11 cellular contexts compared by ENCODE assay signal in genomic region chr17:77456271-77456950, GRCh38.
DNase-seq lines count a peak whose midpoint lies in the region; ATAC-seq and TF ChIP-seq lines count a peak whose summit lies in the region.
"Had no signal": no experiment of that assay in that cellular context is flagged by ENCODE, and none has a peak within 500 bp of the region (broad histone marks: within the 10 kb centered on the region; RNA-seq: fewer than 3 reads in every experiment).

No MANE protein-coding gene starts in this region.

- no peaks in the 10 kb centered on the region for H3K27me3 Mint-ChIP-seq in T-helper 1 cell treated with Interleukin-12 subunit alpha and Interleukin-12 subunit beta and Interleukin-4 antibody, amounts not matched to agents 30 μg/mL and 1 μg/mL, for 36 hours (ENCODE audit: low read depth)
- no peaks in the 10 kb centered on the region for H3K27me3 Mint-ChIP-seq in central memory CD8-positive, alpha-beta T cell

- peak overlapping the region; percentile 100 for H3K4me3 Mint-ChIP-seq in T-helper 1 cell treated with Interleukin-12 subunit alpha and Interleukin-12 subunit beta and Interleukin-4 antibody, amounts not matched to agents 30 μg/mL and 1 μg/mL, for 36 hours
- H3K4me3 Mint-ChIP-seq in central memory CD8-positive, alpha-beta T cell: peak overlapping the region; percentile 93

- ATAC-seq in central memory CD8-positive, alpha-beta T cell (replicated peaks; ENCODE audit: extremely low read depth, poor library complexity, severe bottlenecking): peak; percentile 10
- ATAC-seq in HG03280 (IDR thresholded peaks at IDR 0.05; ENCODE audit: unreplicated experiment): no peak
- no peak for ATAC-seq in HG03045 (IDR thresholded peaks at IDR 0.05; ENCODE audit: unreplicated experiment)
- ATAC-seq: right cardiac atrium had no signal

- POLR2A ChIA-PET in OCI-LY7 (lab: Charles Lee): interaction anchor here (0.8 kb wide), 2 partner anchors 16 to 18 kb away, joined by 4 to 5 read pairs; no protein-coding TSS in a partner anchor

- peak overlapping the region; percentile 76 for H3K4me3 ChIP-seq in OCI-LY7 (ENCODE audit: low read depth, low read length, poor library complexity, severe bottlenecking)
- peak overlapping the region in 3 of 7 experiments; percentile 2 to 52 (median 21) for H3K4me3 ChIP-seq in skin epidermis

- H3K79me2 ChIP-seq in OCI-LY7 (ENCODE audit: insufficient read depth, low read depth, low read length): peaks cover 100% of the 10 kb centered on the region

- H3K9me2 ChIP-seq in OCI-LY7 (ENCODE audit: insufficient read depth, low read length): no peaks in the 10 kb centered on the region

- no peak for DNase-seq in T-helper 1 cell
- peak; percentile 54 for DNase-seq in OCI-LY7 (ENCODE audit: low spot score)
- DNase-seq in central memory CD8-positive, alpha-beta T cell (ENCODE audit: low spot score in 2 of 2): no peak
- no peak for DNase-seq in G401 (ENCODE audit: low spot score)
- DNase-seq: NCI-H146, right cardiac atrium had no signal

- intact Hi-C loops in OCI-LY7 (cut with micrococcal nuclease; ENCODE audit: unreplicated experiment): no loop called here

- in situ Hi-C loops in G401 (cut with HindIII; ENCODE audit: low sequenced_read_pairs): no loop called here

- no peaks in the 10 kb centered on the region for H4K20me1 ChIP-seq in OCI-LY7 (ENCODE audit: insufficient read depth, low read length)

- H3K36me3 Mint-ChIP-seq in T-helper 1 cell treated with Interleukin-12 subunit alpha and Interleukin-12 subunit beta and Interleukin-4 antibody, amounts not matched to agents 30 μg/mL and 1 μg/mL, for 36 hours (ENCODE audit: low read depth): peaks cover 55% of the 10 kb centered on the region
- H3K36me3 Mint-ChIP-seq in central memory CD8-positive, alpha-beta T cell (ENCODE audit: insufficient read depth): peaks cover 40% of the 10 kb centered on the region

- peak overlapping the region; percentile 95 for H3K27ac ChIP-seq in OCI-LY7 (ENCODE audit: low read depth, low read length, poor library complexity, severe bottlenecking)
- H3K27ac ChIP-seq in skin epidermis: peak overlapping the region in 20 of 21 experiments; percentile 12 to 99 (median 86)
- H3K27ac ChIP-seq: 22Rv1 had no signal

- BruUV-seq in OCI-LY7 (replicated peaks; lab: Mats Ljungman, UMichigan): no TSS peak

- H3K4me2 ChIP-seq in OCI-LY7 (ENCODE audit: low read length): peak overlapping the region; percentile 76

- no peaks in the 10 kb centered on the region for H3K9me3 Mint-ChIP-seq in T-helper 1 cell treated with Interleukin-12 subunit alpha and Interleukin-12 subunit beta and Interleukin-4 antibody, amounts not matched to agents 30 μg/mL and 1 μg/mL, for 36 hours
- H3K9me3 Mint-ChIP-seq in central memory CD8-positive, alpha-beta T cell: no peaks in the 10 kb centered on the region

- no peak overlapping the region for H2AFZ ChIP-seq in OCI-LY7 (ENCODE audit: low read length)

- H3K4me1 Mint-ChIP-seq in T-helper 1 cell treated with Interleukin-12 subunit alpha and Interleukin-12 subunit beta and Interleukin-4 antibody, amounts not matched to agents 30 μg/mL and 1 μg/mL, for 36 hours (ENCODE audit: low read depth): peaks cover 69% of the 10 kb centered on the region
- peaks cover 82% of the 10 kb centered on the region for H3K4me1 Mint-ChIP-seq in central memory CD8-positive, alpha-beta T cell

- CTCF ChIA-PET in OCI-LY7 (lab: Charles Lee; ENCODE audit: unreplicated experiment): interaction anchor here (0.6 to 2.2 kb wide), 3 partner anchors 16 to 29 kb away, joined by 3 to 8 read pairs (median 3); no protein-coding TSS in a partner anchor

- H3K9me3 ChIP-seq in OCI-LY7 (ENCODE audit: low read length): no peaks in the 10 kb centered on the region

- H3K36me3 ChIP-seq in OCI-LY7 (ENCODE audit: insufficient read depth, low read length): peaks cover 74% of the 10 kb centered on the region

- H3K27ac Mint-ChIP-seq in T-helper 1 cell treated with Interleukin-12 subunit alpha and Interleukin-12 subunit beta and Interleukin-4 antibody, amounts not matched to agents 30 μg/mL and 1 μg/mL, for 36 hours: peak overlapping the region; percentile 96
- H3K27ac Mint-ChIP-seq in central memory CD8-positive, alpha-beta T cell (ENCODE audit: low read depth): peak overlapping the region; percentile 96

- H3K4me1 ChIP-seq in OCI-LY7 (ENCODE audit: insufficient read depth, low read length, poor library complexity, severe bottlenecking): peaks cover 81% of the 10 kb centered on the region

- TF ChIP-seq CTCF in OCI-LY7 (conservative IDR thresholded peaks at IDR 0.05; ENCODE audit: low read length): no peak
